ENCODE assay signal across 9 cellular contexts in the genomic region with DNA sequence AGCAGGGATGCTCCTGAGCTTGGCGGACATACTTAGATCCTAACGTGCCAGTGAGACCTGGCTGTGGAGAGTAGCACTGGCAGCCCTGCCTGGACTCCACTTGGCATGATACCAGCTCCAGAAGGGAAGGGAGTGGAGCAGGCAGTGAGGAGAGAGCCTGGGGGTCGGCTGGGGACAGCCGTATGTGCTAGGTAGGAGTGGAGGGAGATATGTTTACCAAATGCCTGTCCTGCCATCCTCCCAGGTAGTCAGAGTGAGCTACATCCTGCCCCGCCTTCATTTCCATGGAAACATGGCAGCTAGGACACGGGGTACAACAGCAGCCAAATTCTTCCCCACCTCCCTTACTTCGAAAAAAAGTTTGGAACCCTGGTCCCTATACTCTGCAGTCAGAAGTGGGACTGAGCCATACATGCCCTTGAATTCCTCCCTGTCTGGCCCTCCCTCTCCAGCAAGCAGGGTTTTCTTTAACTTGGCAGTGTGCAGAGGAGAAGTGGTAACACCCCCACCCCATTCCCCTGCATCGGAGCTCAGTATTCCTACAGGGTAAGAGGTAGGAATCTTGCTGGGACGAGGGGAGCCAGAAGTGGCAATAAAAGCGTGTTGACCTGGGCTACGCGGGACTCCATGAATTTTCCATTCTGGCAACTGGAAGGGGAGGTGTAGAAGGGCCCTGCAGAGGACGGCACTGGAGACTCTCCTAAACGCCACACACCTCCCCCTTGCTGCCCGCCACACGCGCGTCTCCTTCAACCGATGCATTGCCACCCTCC. TPM values are rescaled to one million over a fixed set of nuclear protein-coding genes. Genes with fewer than 3 reads are reported as not detected.
DNase-seq lines count a peak whose midpoint lies in the region; ATAC-seq and TF ChIP-seq lines count a peak whose summit lies in the region.
"Had no signal": no experiment of that assay in that cellular context is flagged by ENCODE, and none has a peak within 500 bp of the region (broad histone marks: within the 10 kb centered on the region; RNA-seq: fewer than 3 reads in every experiment).

No MANE protein-coding gene starts in this region.

- peaks cover 2% of the 10 kb centered on the region for H3K27me3 Mint-ChIP-seq in activated CD4-positive, alpha-beta T cell treated with anti-CD3 and anti-CD28 coated beads, Interleukin-2, amount 10 ng/mL, durations not matched to agents 7 days and 5 days
- peaks cover 6% of the 10 kb centered on the region for H3K27me3 Mint-ChIP-seq in brain

- no peaks in the 10 kb centered on the region for H3K36me3 Mint-ChIP-seq in activated CD4-positive, alpha-beta T cell treated with anti-CD3 and anti-CD28 coated beads, Interleukin-2, amount 10 ng/mL, durations not matched to agents 7 days and 5 days (ENCODE audit: low read depth)
- H3K36me3 Mint-ChIP-seq in brain: peaks cover 4% of the 10 kb centered on the region

- peaks cover 19% of the 10 kb centered on the region for H3K4me1 ChIP-seq in testis

- CTCF ChIA-PET in activated CD4-positive, alpha-beta T cell treated with anti-CD3 and anti-CD28 coated beads, Interleukin-2, amount 10 ng/mL, durations not matched to agents 7 days and 5 days (lab: Charles Lee): interaction anchor here (0.5 kb wide), 2 partner anchors 225 to 362 kb away, joined by 3 to 5 read pairs; no protein-coding TSS in a partner anchor

- WGBS in testis, 2 donors: 19 to 20% methylated on average over 18 to 19 of the region's 19 CpGs

- no peak for DNase-seq in activated CD4-positive, alpha-beta T cell treated with anti-CD3 and anti-CD28 coated beads, Interleukin-2, amount 10 ng/mL, durations not matched to agents 7 days and 5 days
- no peak for DNase-seq in activated CD4-positive, alpha-beta T cell treated with anti-CD3 and anti-CD28 coated beads for 48 hours
- no peak for DNase-seq in left colon
- no peak for DNase-seq in testis
- no peak for DNase-seq in EL
- DNase-seq in stimulated activated CD4-positive, alpha-beta T cell treated with anti-CD3 and anti-CD28 coated beads, Interleukin-1b, Interleukin-23, amount 100 ng/mL, for 48 hours: no peak

- intact Hi-C loops in left colon (cut with DNase I, micrococcal nuclease) (no loop called here), testis (cut with DNase I; ENCODE audit: low total_unique reads) (no loop called here)

- H3K27me3 ChIP-seq in testis: no peaks in the 10 kb centered on the region

- H3K4me3 Mint-ChIP-seq in activated CD4-positive, alpha-beta T cell treated with anti-CD3 and anti-CD28 coated beads, Interleukin-2, amount 10 ng/mL, durations not matched to agents 7 days and 5 days: peak overlapping the region; percentile 45
- peak overlapping the region in 3 of 5 experiments; percentile 5 to 61 (median 58) for H3K4me3 Mint-ChIP-seq in brain

- H3K9me3 ChIP-seq in testis: no peaks in the 10 kb centered on the region

- peaks cover 19% of the 10 kb centered on the region for H3K4me1 Mint-ChIP-seq in activated CD4-positive, alpha-beta T cell treated with anti-CD3 and anti-CD28 coated beads, Interleukin-2, amount 10 ng/mL, durations not matched to agents 7 days and 5 days
- H3K4me1 Mint-ChIP-seq in brain: peaks cover 14% of the 10 kb centered on the region

- peak overlapping the region; percentile 68 to 79 for H3K27ac ChIP-seq in testis

- no peaks in the 10 kb centered on the region for H3K36me3 ChIP-seq in testis (ENCODE audit: low read depth, missing control alignments)

- H3K27ac Mint-ChIP-seq in activated CD4-positive, alpha-beta T cell treated with anti-CD3 and anti-CD28 coated beads, Interleukin-2, amount 10 ng/mL, durations not matched to agents 7 days and 5 days: no peak overlapping the region
- H3K27ac Mint-ChIP-seq in brain: peak overlapping the region in 3 of 5 experiments; percentile 23 to 86 (median 32)

- TF ChIP-seq CTCF in brain (conservative IDR thresholded peaks at IDR 0.05) (no peak), testis (IDR thresholded peaks at IDR 0.05) (no peak)

- no peaks in the 10 kb centered on the region for H3K9me3 Mint-ChIP-seq in activated CD4-positive, alpha-beta T cell treated with anti-CD3 and anti-CD28 coated beads, Interleukin-2, amount 10 ng/mL, durations not matched to agents 7 days and 5 days
- H3K9me3 Mint-ChIP-seq in brain: no peaks in the 10 kb centered on the region

- peak overlapping the region in 1 of 2 donors; percentile 51 for H3K4me3 ChIP-seq in testis

- POLR2A ChIA-PET in activated CD4-positive, alpha-beta T cell treated with anti-CD3 and anti-CD28 coated beads, Interleukin-2, amount 10 ng/mL, durations not matched to agents 7 days and 5 days (lab: Charles Lee): no interaction called here

- TF ChIP-seq POLR2A in testis (IDR thresholded peaks at IDR 0.05): no peak

- ATAC-seq in left colon (peak; percentile 35), GM21526 (IDR thresholded peaks at IDR 0.05; ENCODE audit: low FRiP score, unreplicated experiment) (no peak)

RNA-seq across cellular contexts. Expression of a gene that starts 20.0 kb away (rescaled TPM):
- not detected for total RNA-seq in activated CD4-positive, alpha-beta T cell treated with anti-CD3 and anti-CD28 coated beads, Interleukin-2, amount 10 ng/mL, durations not matched to agents 7 days and 5 days
- polyA plus RNA-seq in brain (ENCODE audit: insufficient read depth, low read depth, low replicate concordance) (6.1 TPM), testis (ENCODE audit: insufficient read depth, low read depth, low replicate concordance) (11.9 TPM)
- total RNA-seq in left colon (1 to 10 TPM; 1.5 to 3.6 TPM), testis (10 to 100 TPM; 17.7 to 22.8 TPM)
- total RNA-seq: T-helper 1 cell treated with Interleukin-12 subunit alpha and Interleukin-12 subunit beta and Interleukin-4 antibody, amounts not matched to agents 30 ng/mL and 1 ng/mL, for 36 hours had no signal

RNA-seq across cellular contexts. Expression of a gene that starts 23.9 kb away (rescaled TPM):
- 1 to 10 TPM; 2.8 to 3.0 TPM for total RNA-seq in activated CD4-positive, alpha-beta T cell treated with anti-CD3 and anti-CD28 coated beads, Interleukin-2, amount 10 ng/mL, durations not matched to agents 7 days and 5 days
- polyA plus RNA-seq in brain (ENCODE audit: insufficient read depth, low read depth, low replicate concordance) (15.1 TPM), testis (ENCODE audit: insufficient read depth, low read depth, low replicate concordance) (35.9 TPM)
- total RNA-seq in left colon (1 to 10 TPM; 4.8 to 7.5 TPM), testis (10 to 100 TPM; 25.7 to 35.7 TPM)

RNA-seq across cellular contexts. Expression of a gene that starts 56.4 kb away (rescaled TPM):
- 10 to 100 TPM in 1 of 2 experiments, 1 to 10 TPM in 1; 9.7 to 11.4 TPM for total RNA-seq in activated CD4-positive, alpha-beta T cell treated with anti-CD3 and anti-CD28 coated beads, Interleukin-2, amount 10 ng/mL, durations not matched to agents 7 days and 5 days
- polyA plus RNA-seq in brain (ENCODE audit: insufficient read depth, low read depth, low replicate concordance): 21.2 TPM
- total RNA-seq in left colon: 100 to 1,000 TPM; 482 to 555 TPM
- total RNA-seq in testis: 10 to 100 TPM; 46.1 to 61.3 TPM
- polyA plus RNA-seq in testis (ENCODE audit: insufficient read depth, low read depth, low replicate concordance): 26.4 TPM

Comparison
In these comparisons a context has a peak if more than half of its experiments do, and no peak if none do; other contexts are left out.
1. RNA of a gene that starts 20.0 kb away (total RNA-seq): 17.7 to 22.8 TPM in testis; 1.5 to 3.6 TPM in left colon and not detected in activated CD4-positive, alpha-beta T cell treated with anti-CD3 and anti-CD28 coated beads, Interleukin-2, amount 10 ng/mL, durations not matched to agents 7 days and 5 days; every median in the first group is over 4 times any median in the second.
2. RNA of a gene that starts 56.4 kb away (total RNA-seq): 482 to 555 TPM in left colon; 46.1 to 61.3 TPM in testis and 9.7 to 11.4 TPM in activated CD4-positive, alpha-beta T cell treated with anti-CD3 and anti-CD28 coated beads, Interleukin-2, amount 10 ng/mL, durations not matched to agents 7 days and 5 days; every median in the first group is over 4 times any median in the second.